ENCODE assay signal across 21 cellular contexts in the genomic region with DNA sequence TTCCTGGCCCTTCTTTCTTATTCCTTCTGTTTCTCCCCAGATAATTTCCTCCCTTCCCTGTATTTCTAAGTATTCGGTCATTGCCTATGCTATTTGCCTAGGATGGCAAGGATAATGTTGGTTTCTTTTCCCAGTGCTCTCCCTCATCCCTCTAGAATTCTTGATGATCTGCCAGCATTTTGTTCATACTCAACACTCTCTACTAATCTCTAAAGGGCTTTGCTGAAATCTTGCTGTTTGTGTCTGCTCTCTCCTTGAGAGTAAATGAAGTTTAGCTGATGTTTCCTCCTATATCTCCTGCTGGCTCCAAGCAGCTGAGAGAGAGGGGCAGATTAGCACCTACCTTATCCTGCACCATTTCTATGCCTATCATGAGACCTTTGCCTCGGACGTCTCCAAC. TPM values are rescaled to one million over a fixed set of nuclear protein-coding genes. Genes with fewer than 3 reads are reported as not detected.
DNase-seq lines count a peak whose midpoint lies in the region; ATAC-seq and TF ChIP-seq lines count a peak whose summit lies in the region.
"Had no signal": no experiment of that assay in that cellular context is flagged by ENCODE, and none has a peak within 500 bp of the region (broad histone marks: within the 10 kb centered on the region; RNA-seq: fewer than 3 reads in every experiment).

No MANE protein-coding gene starts in this region.

- no peak overlapping the region for H3K4me3 ChIP-seq in choroid plexus epithelial cell (ENCODE audit: low read depth, low read length)
- H3K4me3 ChIP-seq: SJSA1 had no signal

- DNase-seq in AG20443 (ENCODE audit: low spot score) = peak; percentile 30
- peak; percentile 18 for DNase-seq in HFFc6
- DNase-seq in choroid plexus epithelial cell (ENCODE audit: low read depth) = peak; percentile 37
- DNase-seq in left ventricle myocardium superior = no peak
- DNase-seq in activated CD4-positive, alpha-beta T cell treated with anti-CD3 and anti-CD28 coated beads, Interleukin-2, amount 50 U/mL, for 48 hours = no peak
- no peak for DNase-seq in RWPE1 (ENCODE audit: low spot score)
- DNase-seq in NCI-H1092 treated with DMSO at 0.1 percent for 48 hours (lab: John Stamatoyannopoulos, UW) = no peak
- DNase-seq: AML-193, DMS79, H7, KG1, MV-4-11, NCI-H1436, NCI-H1930, NCI-H526, PC-3 had no signal

- ATAC-seq in left ventricle myocardium superior (peak; percentile 55), HG03097 (IDR thresholded peaks at IDR 0.05; ENCODE audit: low FRiP score, unreplicated experiment) (no peak)
- ATAC-seq: HepG2, PC-3 had no signal

- CTCF ChIA-PET in RWPE1 (lab: Yijun Ruan, JAX) = no interaction called here

- no peak overlapping the region for H3K27ac ChIP-seq in RWPE1
- H3K27ac ChIP-seq: C4-2B, SJSA1 had no signal

- peak overlapping the region; percentile 17; the same call in 1 of the 2 replicates for H3K27ac Mint-ChIP-seq in HFFc6

- no peaks in the 10 kb centered on the region for H3K36me3 Mint-ChIP-seq in HFFc6 (ENCODE audit: low read depth)

- peaks cover 10% of the 10 kb centered on the region for H3K27me3 Mint-ChIP-seq in HFFc6 (ENCODE audit: insufficient read depth)

- POLR2A ChIA-PET in RWPE1 (lab: Yijun Ruan, JAX; ENCODE audit: low non-redundant PET) = no interaction called here

- intact Hi-C loops in left ventricle myocardium superior (cut with micrococcal nuclease) = loop anchor here (10.0 kb wide), 1 partner anchor 525 kb away; no protein-coding TSS in a partner anchor

- TF ChIP-seq CTCF in HFFc6 (IDR thresholded peaks at IDR 0.05) (no peak), choroid plexus epithelial cell (conservative IDR thresholded peaks at IDR 0.05; ENCODE audit: low read depth, low read length) (no peak), RWPE1 (conservative IDR thresholded peaks at IDR 0.05; ENCODE audit: low read depth) (no peak)

- H3K4me3 Mint-ChIP-seq in HFFc6 = no peak overlapping the region

- H3K4me1 Mint-ChIP-seq in HFFc6 (ENCODE audit: low read depth) = peaks cover 12% of the 10 kb centered on the region; the same call in 1 of the 2 replicates

- no peaks in the 10 kb centered on the region for H3K9me3 Mint-ChIP-seq in HFFc6

RNA-seq across cellular contexts. Expression of gene AGXT2, which starts 38.1 kb away (rescaled TPM):
- not detected for total RNA-seq in HFFc6 (2021; fragmentation: NEBNext Ultra II Directional; extraction: Animal tissue kit (Norgen Biotek cat#: 25700))
- total RNA-seq in left ventricle myocardium superior = not detected
- total RNA-seq: A673, H7, PC-3, SJSA1 had no signal

Comparison
In these comparisons a context has a peak if more than half of its experiments do, and no peak if none do; other contexts are left out.
1. DNase-seq: peak in AG20443 (single experiment), HFFc6 (single experiment) and choroid plexus epithelial cell (single experiment); none in left ventricle myocardium superior (single experiment), activated CD4-positive, alpha-beta T cell treated with anti-CD3 and anti-CD28 coated beads, Interleukin-2, amount 50 U/mL, for 48 hours (0 of 2), RWPE1 (single experiment) and NCI-H1092 treated with DMSO at 0.1 percent for 48 hours (single experiment).